8 cellular contexts compared by ENCODE assay signal in the genomic region with DNA sequence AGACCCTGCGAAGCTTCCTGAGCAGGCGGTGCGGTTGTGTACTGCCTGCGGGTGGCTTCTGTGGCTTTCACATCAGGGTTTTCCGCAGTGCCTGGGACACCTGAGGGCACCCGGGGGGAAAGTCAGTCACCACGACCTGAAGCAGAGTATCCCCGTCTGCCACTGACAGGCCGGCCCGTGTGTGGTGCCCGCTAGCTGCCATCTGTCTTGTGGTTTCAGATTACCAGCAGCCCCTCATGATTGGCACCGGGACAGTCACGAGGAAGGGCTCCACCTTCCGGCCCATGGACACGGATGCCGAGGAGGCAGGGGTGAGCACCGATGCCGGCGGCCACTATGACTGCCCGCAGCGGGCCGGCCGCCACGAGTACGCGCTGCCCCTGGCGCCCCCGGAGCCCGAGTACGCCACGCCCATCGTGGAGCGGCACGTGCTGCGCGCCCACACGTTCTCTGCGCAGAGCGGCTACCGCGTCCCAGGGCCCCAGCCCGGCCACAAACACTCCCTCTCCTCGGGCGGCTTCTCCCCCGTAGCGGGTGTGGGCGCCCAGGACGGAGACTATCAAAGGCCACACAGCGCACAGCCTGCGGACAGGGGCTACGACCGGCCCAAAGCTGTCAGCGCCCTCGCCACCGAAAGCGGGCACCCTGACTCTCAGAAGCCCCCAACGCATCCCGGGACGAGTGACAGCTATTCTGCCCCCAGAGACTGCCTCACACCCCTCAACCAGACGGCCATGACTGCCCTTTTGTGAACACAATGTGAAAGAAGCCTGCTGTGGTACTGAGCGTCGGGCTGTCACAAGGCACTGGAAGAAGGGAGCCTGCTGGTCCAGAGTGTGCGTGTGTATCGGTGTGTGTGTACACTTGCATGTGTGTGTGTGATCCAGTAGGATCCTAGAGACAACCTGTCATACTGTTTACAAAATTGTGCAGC. TPM values are rescaled to one million over a fixed set of nuclear protein-coding genes. Genes with fewer than 3 reads are reported as not detected.
DNase-seq lines count a peak whose midpoint lies in the region; ATAC-seq and TF ChIP-seq lines count a peak whose summit lies in the region.

No MANE protein-coding gene starts in this region.

- peak; percentile 62 for ATAC-seq in GM21825 (IDR thresholded peaks at IDR 0.05; ENCODE audit: unreplicated experiment)
- ATAC-seq in activated naive CD4-positive, alpha-beta T cell treated with anti-CD3 and anti-CD28 coated beads, Interleukin-2, amount 50 U/mL, for 72 hours: peak; percentile 56 to 65

- H3K36me3 Mint-ChIP-seq in activated naive CD4-positive, alpha-beta T cell treated with anti-CD3 and anti-CD28 coated beads, Interleukin-2, amount 50 U/mL, for 72 hours: no peaks in the 10 kb centered on the region

- H3K27ac Mint-ChIP-seq in activated naive CD4-positive, alpha-beta T cell treated with anti-CD3 and anti-CD28 coated beads, Interleukin-2, amount 50 U/mL, for 72 hours: peak overlapping the region; percentile 59 to 72

- intact Hi-C loops in cardiac septum (cut with DNase I): loop anchor here (5.0 kb wide), 1 partner anchor 54 kb away; the partner anchor contains the start of gene GOPC

- peaks cover 22% of the 10 kb centered on the region for H3K4me1 ChIP-seq in OCI-LY3 (ENCODE audit: low read length)

- peak overlapping the region; percentile 61 for H3K4me2 ChIP-seq in OCI-LY3 (ENCODE audit: low read length)

- no peak overlapping the region for H3K4me3 ChIP-seq in OCI-LY3 (ENCODE audit: low read length)
- H3K4me3 ChIP-seq in retinal pigment epithelial cell (ENCODE audit: low read length): peak overlapping the region; percentile 61

- no peaks in the 10 kb centered on the region for H3K79me2 ChIP-seq in OCI-LY3 (ENCODE audit: low read length)

- no peaks in the 10 kb centered on the region for H3K36me3 ChIP-seq in OCI-LY3 (replicated peaks; ENCODE audit: low read depth, low read length)

- no peaks in the 10 kb centered on the region for H3K27me3 ChIP-seq in OCI-LY3 (ENCODE audit: low read depth, low read length)

- no peaks in the 10 kb centered on the region for H4K20me1 ChIP-seq in OCI-LY3 (ENCODE audit: insufficient read depth, low read length)

- no peaks in the 10 kb centered on the region for H3K9me3 ChIP-seq in OCI-LY3 (ENCODE audit: insufficient read depth, low read length)

- TF ChIP-seq CTCF in OCI-LY3 (IDR thresholded peaks at IDR 0.05; ENCODE audit: low read depth, low read length) (no peak), retinal pigment epithelial cell (conservative IDR thresholded peaks at IDR 0.05; ENCODE audit: low read depth, low read length) (no peak)

- H3K9me3 Mint-ChIP-seq in activated naive CD4-positive, alpha-beta T cell treated with anti-CD3 and anti-CD28 coated beads, Interleukin-2, amount 50 U/mL, for 72 hours: no peaks in the 10 kb centered on the region

- DNase-seq in CD1c-positive myeloid dendritic cell (ENCODE audit: extremely low spot score) (peak; percentile 64), cardiac septum (ENCODE audit: low spot score) (peak; percentile 88), retinal pigment epithelial cell (ENCODE audit: low read depth) (peak; percentile 41), NCI-H526 (lab: John Stamatoyannopoulos, UW) (no peak), NCI-H774 (lab: John Stamatoyannopoulos, UW) (no peak)
- DNase-seq in activated naive CD4-positive, alpha-beta T cell treated with anti-CD3 and anti-CD28 coated beads, Interleukin-2, amount 50 U/mL, for 72 hours (ENCODE audit: low spot score in 2 of 2): peak; percentile 11 to 62

- no peak overlapping the region for H3K9ac ChIP-seq in OCI-LY3 (ENCODE audit: low read length)

- H3K27ac ChIP-seq in OCI-LY3 (ENCODE audit: low read length): no peak overlapping the region

- H2AFZ ChIP-seq in OCI-LY3 (ENCODE audit: low read depth, low read length): no peak overlapping the region

RNA-seq across cellular contexts. Expression of gene GOPC, which starts 54.4 kb away (rescaled TPM):
- total RNA-seq in activated naive CD4-positive, alpha-beta T cell treated with anti-CD3 and anti-CD28 coated beads, Interleukin-2, amount 50 U/mL, for 72 hours: 10 to 100 TPM in 1 of 2 donors, 1 to 10 TPM in 1; 6.7 to 15.0 TPM
- total RNA-seq in cardiac septum: 27.5 TPM

Comparison
In these comparisons a context has a peak if more than half of its experiments do, and no peak if none do; other contexts are left out.
1. DNase-seq: peak in CD1c-positive myeloid dendritic cell (single experiment), activated naive CD4-positive, alpha-beta T cell treated with anti-CD3 and anti-CD28 coated beads, Interleukin-2, amount 50 U/mL, for 72 hours (2 of 2), cardiac septum (single experiment) and retinal pigment epithelial cell (single experiment); none in NCI-H526 (0 of 2) and NCI-H774 (single experiment).